11 cellular contexts compared by ENCODE assay signal in the genomic region with DNA sequence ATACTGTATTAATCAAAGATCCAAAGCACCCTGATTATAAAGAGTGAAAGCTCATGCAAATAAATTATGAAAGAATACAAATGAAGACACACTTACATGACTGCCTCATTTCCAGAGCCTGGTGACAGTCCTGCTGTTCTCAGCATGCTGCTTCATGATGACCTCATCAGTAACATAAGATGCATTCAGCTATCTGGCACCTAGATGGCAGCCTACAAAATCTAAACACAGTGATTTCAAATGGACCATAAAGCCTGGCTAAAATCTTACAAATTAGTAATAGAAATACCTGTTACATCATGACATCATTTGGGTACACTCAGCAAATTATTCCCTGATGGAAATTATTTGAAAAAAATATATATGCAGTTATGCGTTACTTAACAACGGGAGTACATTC.
DNase-seq lines count a peak whose midpoint lies in the region; ATAC-seq and TF ChIP-seq lines count a peak whose summit lies in the region.
"Had no signal": no experiment of that assay in that cellular context is flagged by ENCODE, and none has a peak within 500 bp of the region (broad histone marks: within the 10 kb centered on the region; RNA-seq: fewer than 3 reads in every experiment).

No MANE protein-coding gene starts in this region.

- no peaks in the 10 kb centered on the region for H3K4me1 Mint-ChIP-seq in progenitor cell of endocrine pancreas (ENCODE audit: low read depth)
- H3K4me1 Mint-ChIP-seq in T-helper 2 cell treated with Interferon-gamma antibody and Interleukin-4, amounts not matched to agents 5 μg/mL and 100 μg/mL, for 36 hours (ENCODE audit: low read depth), result no peaks in the 10 kb centered on the region

- H3K4me3 Mint-ChIP-seq in progenitor cell of endocrine pancreas (ENCODE audit: low read depth), result no peak overlapping the region
- H3K4me3 Mint-ChIP-seq in T-helper 2 cell treated with Interferon-gamma antibody and Interleukin-4, amounts not matched to agents 5 μg/mL and 100 μg/mL, for 36 hours, result no peak overlapping the region
- H3K4me3 Mint-ChIP-seq: dendritic cell treated with granulocyte-macrophage colony-stimulating factor and Interleukin-4, amounts not matched to agents 40 ng/mL and 50 ng/mL, for 4 days had no signal

- H3K9me3 Mint-ChIP-seq in progenitor cell of endocrine pancreas (ENCODE audit: low read depth), result no peaks in the 10 kb centered on the region
- peaks cover 5% of the 10 kb centered on the region for H3K9me3 Mint-ChIP-seq in T-helper 2 cell treated with Interferon-gamma antibody and Interleukin-4, amounts not matched to agents 5 μg/mL and 100 μg/mL, for 36 hours
- H3K9me3 Mint-ChIP-seq: dendritic cell treated with granulocyte-macrophage colony-stimulating factor and Interleukin-4, amounts not matched to agents 40 ng/mL and 50 ng/mL, for 4 days had no signal

- no peak overlapping the region for H3K27ac ChIP-seq in dorsolateral prefrontal cortex
- H3K27ac ChIP-seq: thoracic aorta had no signal

- no peaks in the 10 kb centered on the region for H3K27me3 Mint-ChIP-seq in progenitor cell of endocrine pancreas
- no peaks in the 10 kb centered on the region for H3K27me3 Mint-ChIP-seq in T-helper 2 cell treated with Interferon-gamma antibody and Interleukin-4, amounts not matched to agents 5 μg/mL and 100 μg/mL, for 36 hours (ENCODE audit: low read depth)
- H3K27me3 Mint-ChIP-seq: dendritic cell treated with granulocyte-macrophage colony-stimulating factor and Interleukin-4, amounts not matched to agents 40 ng/mL and 50 ng/mL, for 4 days had no signal

- H3K27me3 ChIP-seq in dorsolateral prefrontal cortex, result no peaks in the 10 kb centered on the region

- H3K27ac Mint-ChIP-seq in progenitor cell of endocrine pancreas, result no peak overlapping the region
- H3K27ac Mint-ChIP-seq in T-helper 2 cell treated with Interferon-gamma antibody and Interleukin-4, amounts not matched to agents 5 μg/mL and 100 μg/mL, for 36 hours, result no peak overlapping the region
- H3K27ac Mint-ChIP-seq: dendritic cell treated with granulocyte-macrophage colony-stimulating factor and Interleukin-4, amounts not matched to agents 40 ng/mL and 50 ng/mL, for 4 days had no signal

- intact Hi-C loops in dorsolateral prefrontal cortex (cut with DNase I), result no loop called here

- ATAC-seq in GM21423 (IDR thresholded peaks at IDR 0.05; ENCODE audit: unreplicated experiment), result no peak
- ATAC-seq in HG02763 (IDR thresholded peaks at IDR 0.05; ENCODE audit: unreplicated experiment), result no peak
- ATAC-seq: activated CD4-positive, CD25-positive, alpha-beta regulatory T cell treated with anti-CD3 and anti-CD28 coated beads, Interleukin-2, amount 50 U/mL, for 24 hours had no signal

- TF ChIP-seq CTCF in dorsolateral prefrontal cortex (IDR thresholded peaks at IDR 0.05 in 54 of 56, conservative IDR thresholded peaks at IDR 0.05 in 2 of 56; ENCODE audit: low read depth in 1 of 56, partially characterized antibody in 56 of 56) (peak in 32 of 56 donors; percentile 9 to 47 (median 26)), progenitor cell of endocrine pancreas (IDR thresholded peaks at IDR 0.05; ENCODE audit: unreplicated experiment) (peak; percentile 40)

- DNase-seq in HCEC 1CT (peak; percentile 74), NCI-H460 (ENCODE audit: extremely low read depth, low read depth) (peak; percentile 59), dorsolateral prefrontal cortex (peak in 1 of 10 donors; percentile 29), progenitor cell of endocrine pancreas (ENCODE audit: low spot score, unreplicated experiment) (no peak), mesenteric fat pad (ENCODE audit: low spot score) (no peak)
- no peak for DNase-seq in T-helper 2 cell treated with Interferon-gamma antibody and Interleukin-4, amounts not matched to agents 5 μg/mL and 100 μg/mL, for 36 hours (ENCODE audit: low spot score)

- no peaks in the 10 kb centered on the region for H3K36me3 Mint-ChIP-seq in progenitor cell of endocrine pancreas (ENCODE audit: insufficient read depth)
- no peaks in the 10 kb centered on the region for H3K36me3 Mint-ChIP-seq in T-helper 2 cell treated with Interferon-gamma antibody and Interleukin-4, amounts not matched to agents 5 μg/mL and 100 μg/mL, for 36 hours (ENCODE audit: low read depth)

- no peak overlapping the region for H3K4me3 ChIP-seq in dorsolateral prefrontal cortex
- H3K4me3 ChIP-seq: thoracic aorta had no signal

Comparison
In these comparisons a context has a peak if more than half of its experiments do, and no peak if none do; other contexts are left out.
1. DNase-seq: peak in HCEC 1CT (single experiment) and NCI-H460 (single experiment); none in progenitor cell of endocrine pancreas (single experiment), T-helper 2 cell treated with Interferon-gamma antibody and Interleukin-4, amounts not matched to agents 5 μg/mL and 100 μg/mL, for 36 hours (single experiment) and mesenteric fat pad (single experiment).